In genomic region chr1:112703706-112704105, GRCh38 we compare ENCODE assay signal across 9 cellular contexts. TPM values are rescaled to one million over a fixed set of nuclear protein-coding genes. Genes with fewer than 3 reads are reported as not detected.
DNase-seq lines count a peak whose midpoint lies in the region; ATAC-seq, FAIRE-seq and TF ChIP-seq lines count a peak whose summit lies in the region.
"Had no signal": no experiment of that assay in that cellular context is flagged by ENCODE, and none has a peak within 500 bp of the region (broad histone marks: within the 10 kb centered on the region; RNA-seq: fewer than 3 reads in every experiment).

No MANE protein-coding gene starts in this region.

- H3K27ac Mint-ChIP-seq in endodermal cell: no peak overlapping the region
- H3K27ac Mint-ChIP-seq in osteocyte (ENCODE audit: unreplicated experiment): peak overlapping the region; percentile 95
- no peak overlapping the region for H3K27ac Mint-ChIP-seq in stimulated activated naive CD8-positive, alpha-beta T cell treated with anti-CD3 and anti-CD28 coated beads, Interleukin-15, amount 100 ng/mL, for 72 hours

- WGBS in A549 (ENCODE audit: missing lambda C conversion rate): 83% methylated on average over 8 of the region's 8 CpGs
- 85 to 92% methylated on average over 6 to 8 of the region's 8 CpGs for WGBS in endodermal cell (ENCODE audit: insufficient coverage in 1 of 2, insufficient read length in 1 of 2), 2 experiments

- CTCF ChIA-PET in A549 (lab: Yijun Ruan, JAX): interaction anchor here (1.0 to 2.9 kb wide), 5 partner anchors 12 to 334 kb away, joined by 3 to 18 read pairs (median 4); partner anchors contain the start of genes MOV10 and PPM1J
- CTCF ChIA-PET in HCT116 (lab: Charles Lee): interaction anchor here (1.4 to 1.8 kb wide), 3 partner anchors 12 to 405 kb away, joined by 3 to 13 read pairs (median 5); partner anchors contain the start of genes LRIG2 and PPM1J

- TF ChIP-seq POLR2A in A549 (IDR thresholded peaks at IDR 0.05; ENCODE audit: low read length) (no peak), HCT116 (IDR thresholded peaks at IDR 0.05; ENCODE audit: borderline replicate concordance, extremely low read depth, insufficient read depth, insufficient read length) (no peak)

- DNase-seq in A549 (ENCODE audit: low read depth in 1 of 2, low spot score in 1 of 2): no peak
- no peak for DNase-seq in HCT116 (ENCODE audit: low read depth, low spot score)
- DNase-seq in endodermal cell: no peak
- DNase-seq in osteocyte (ENCODE audit: extremely low spot score, unreplicated experiment): no peak
- DNase-seq in stimulated activated naive CD8-positive, alpha-beta T cell treated with anti-CD3 and anti-CD28 coated beads, Interleukin-15, amount 100 ng/mL, for 72 hours: no peak
- DNase-seq in anterior cingulate cortex (lab: John Stamatoyannopoulos, UW): no peak
- DNase-seq in MV-4-11 (lab: John Stamatoyannopoulos, UW): no peak
- DNase-seq: activated effector memory CD4-positive, alpha-beta T cell treated with anti-CD3 and anti-CD28 coated beads, Interleukin-2, amount 50 U/mL, for 16 hours had no signal

- no peak for TF ChIP-seq CTCF in A549 (IDR thresholded peaks at IDR 0.05)
- TF ChIP-seq CTCF in HCT116 (IDR thresholded peaks at IDR 0.05 in 2 of 3, conservative IDR thresholded peaks at IDR 0.05 in 1 of 3; ENCODE audit: borderline replicate concordance in 1 of 3, insufficient read depth in 1 of 3, low read depth in 2 of 3, low read length in 2 of 3): no peak
- TF ChIP-seq CTCF in endodermal cell (conservative IDR thresholded peaks at IDR 0.05): no peak
- no peak for TF ChIP-seq CTCF in osteocyte (IDR thresholded peaks at IDR 0.05)

- TF ChIP-seq EP300 in A549 (IDR thresholded peaks at IDR 0.05): no peak

- H3K9me2 ChIP-seq in HCT116 (ENCODE audit: insufficient read depth): no peaks in the 10 kb centered on the region

- H3K36me3 Mint-ChIP-seq in endodermal cell (ENCODE audit: low read depth) (peaks cover 44% of the 10 kb centered on the region), osteocyte (ENCODE audit: unreplicated experiment) (peaks cover 20% of the 10 kb centered on the region)

- no TSS peak for BruUV-seq in HCT116 (replicated peaks; lab: Mats Ljungman, UMichigan)

- no peaks in the 10 kb centered on the region for H4K20me1 ChIP-seq in HCT116 (ENCODE audit: insufficient read depth)

- FAIRE-seq in A549 (lab: Jason Lieb, UNC): no peak

- no peak overlapping the region for H3K9ac ChIP-seq in HCT116 (ENCODE audit: low read length)
- H3K9ac ChIP-seq in endodermal cell (ENCODE audit: extremely low read depth, low read length, poor library complexity, severe bottlenecking): no peak overlapping the region

- H3K4me2 ChIP-seq in A549 (peak overlapping the region; percentile 94), HCT116 (ENCODE audit: low read length) (peak overlapping the region; percentile 93; the same call in 1 of the 2 replicates)

- H3K27me3 ChIP-seq in HCT116 (ENCODE audit: insufficient read depth, low read length): no peaks in the 10 kb centered on the region
- H3K27me3 ChIP-seq in endodermal cell (ENCODE audit: control insufficient read depth, insufficient read depth, low read length, poor library complexity, severe bottlenecking): no peaks in the 10 kb centered on the region

- H3K27ac ChIP-seq in A549 (peak overlapping the region; percentile 98 to 100; a peak in 4 of 6 replicates), HCT116 (ENCODE audit: low read depth, low read length) (no peak overlapping the region; the same call in 1 of the 2 replicates), endodermal cell (ENCODE audit: low read depth, low read length) (no peak overlapping the region)

- H3K4me3 ChIP-seq in A549 (no peak overlapping the region), HCT116 (replicated peaks in 1 of 2; ENCODE audit: low read depth in 1 of 2, low read length in 2 of 2) (no peak overlapping the region), endodermal cell (ENCODE audit: low read length) (peak overlapping the region; percentile 84)

- H3K27me3 Mint-ChIP-seq in endodermal cell (ENCODE audit: insufficient read depth) (peaks cover 33% of the 10 kb centered on the region), osteocyte (ENCODE audit: unreplicated experiment) (no peaks in the 10 kb centered on the region)
- H3K27me3 Mint-ChIP-seq in stimulated activated naive CD8-positive, alpha-beta T cell treated with anti-CD3 and anti-CD28 coated beads, Interleukin-15, amount 100 ng/mL, for 72 hours: peaks cover 15% of the 10 kb centered on the region

- intact Hi-C loops in HCT116 (cut with micrococcal nuclease): loop anchor here (2.0 to 10.0 kb wide), 3 partner anchors 29 to 179 kb away; partner anchors contain the start of gene MOV10

- TF ChIP-seq RAD21 in A549 (conservative IDR thresholded peaks at IDR 0.05 in 1 of 2, IDR thresholded peaks at IDR 0.05 in 1 of 2) (no peak), HCT116 (IDR thresholded peaks at IDR 0.05; ENCODE audit: low read depth) (no peak)

- H3K4me3 Mint-ChIP-seq in endodermal cell (peak overlapping the region; percentile 78), osteocyte (ENCODE audit: unreplicated experiment) (no peak overlapping the region)
- peak overlapping the region in 1 of 2 donors; percentile 88 for H3K4me3 Mint-ChIP-seq in stimulated activated naive CD8-positive, alpha-beta T cell treated with anti-CD3 and anti-CD28 coated beads, Interleukin-15, amount 100 ng/mL, for 72 hours

- RAD21 ChIA-PET in HCT116 (lab: Charles Lee; ENCODE audit: low non-redundant PET in 1 of 2, low total read pairs in 2 of 2, uncharacterized antibody in 2 of 2, unreplicated experiment in 2 of 2): interaction anchor here in 1 of 2 experiments (0.6 kb wide), 1 partner anchor 27 kb away, joined by 3 read pairs; no protein-coding TSS in a partner anchor

- peaks cover 39% of the 10 kb centered on the region for H3K79me2 ChIP-seq in HCT116 (ENCODE audit: insufficient read depth, low read length)

- POLR2A ChIA-PET in A549 (lab: Yijun Ruan, JAX) (interaction anchor here (1.7 kb wide), 1 partner anchor 310 kb away, joined by 9 read pairs; no protein-coding TSS in a partner anchor), HCT116 (lab: Charles Lee) (interaction anchor here (1.1 to 2.6 kb wide), 2 partner anchors 29 to 312 kb away, joined by 3 to 9 read pairs; partner anchors contain the start of gene MOV10)

- ATAC-seq in A549 (no peak), HCT116 (no peak), GM21526 (IDR thresholded peaks at IDR 0.05; ENCODE audit: low FRiP score, unreplicated experiment) (no peak)
- ATAC-seq in stimulated activated naive CD8-positive, alpha-beta T cell treated with anti-CD3 and anti-CD28 coated beads, Interleukin-15, amount 100 ng/mL, for 72 hours: no peak

- H3K9me3 Mint-ChIP-seq in endodermal cell (no peaks in the 10 kb centered on the region), osteocyte (ENCODE audit: unreplicated experiment) (no peaks in the 10 kb centered on the region)
- H3K9me3 Mint-ChIP-seq in stimulated activated naive CD8-positive, alpha-beta T cell treated with anti-CD3 and anti-CD28 coated beads, Interleukin-15, amount 100 ng/mL, for 72 hours: no peaks in the 10 kb centered on the region

- H3K9me3 ChIP-seq in A549: no peaks in the 10 kb centered on the region
- H3K9me3 ChIP-seq in HCT116 (ENCODE audit: control insufficient read depth in 1 of 2, insufficient read depth in 1 of 2, low read depth in 1 of 2, low read length in 2 of 2): no peaks in the 10 kb centered on the region
- H3K9me3 ChIP-seq in endodermal cell (ENCODE audit: control insufficient read depth, low read length): no peaks in the 10 kb centered on the region

- no peak overlapping the region for H2AFZ ChIP-seq in HCT116 (ENCODE audit: low read depth, low read length, poor library complexity, severe bottlenecking)

- H3K4me1 Mint-ChIP-seq in endodermal cell: peaks cover 69% of the 10 kb centered on the region
- H3K4me1 Mint-ChIP-seq in osteocyte (ENCODE audit: unreplicated experiment): peaks cover 79% of the 10 kb centered on the region
- peaks cover 84% of the 10 kb centered on the region for H3K4me1 Mint-ChIP-seq in stimulated activated naive CD8-positive, alpha-beta T cell treated with anti-CD3 and anti-CD28 coated beads, Interleukin-15, amount 100 ng/mL, for 72 hours

- H3K4me1 ChIP-seq in A549 (peaks cover 68% of the 10 kb centered on the region), HCT116 (ENCODE audit: control insufficient read depth in 1 of 2, insufficient read depth in 2 of 2, low read length in 2 of 2) (peaks cover 54 to 78% of the 10 kb centered on the region in 2 experiments), endodermal cell (ENCODE audit: control insufficient read depth, insufficient read depth, low read length) (peaks cover 40% of the 10 kb centered on the region)

- H3K36me3 ChIP-seq in HCT116 (ENCODE audit: control insufficient read depth in 1 of 2, insufficient read depth in 2 of 2, low read length in 2 of 2) (peaks cover 2 to 23% of the 10 kb centered on the region in 2 experiments; a peak in 1 of 4 replicates), endodermal cell (ENCODE audit: control insufficient read depth, insufficient read depth, low read length) (peaks cover 52% of the 10 kb centered on the region)

RNA-seq across cellular contexts. Expression of gene RHOC, which starts 3.2 kb away (rescaled TPM):
- polyA plus RNA-seq in A549 (2011; rRNA removed) (255 and 321 TPM in 2 replicates), A549 (2017; fragmentation: RNase III; extraction: RNeasy Plus Mini Kit Qiagen cat#74134 plus additional on column Dnase treatment) (278 to 298 TPM (median 296 TPM) in 3 replicates)
- polyA plus RNA-seq in A549 (2012; cell fraction: cytosol; rRNA removed): 480 and 593 TPM in 2 replicates
- polyA plus RNA-seq in A549 (2012; cell fraction: nucleus; rRNA removed): 262 and 310 TPM in 2 replicates
- 246 and 323 TPM in 2 replicates for polyA minus RNA-seq in A549 (2011; rRNA and poly(A)+ RNA removed)
- total RNA-seq in HCT116 (2021; ENCODE audit: unreplicated experiment) (154 TPM), endodermal cell (100 to 1,000 TPM; 168 to 171 TPM), osteocyte (285 and 296 TPM in 2 replicates)
- 306 and 377 TPM in 2 replicates for polyA plus RNA-seq in HCT116 (2012)
- polyA plus RNA-seq in endodermal cell (2013, experiment 1 of 2): 115 TPM
- 123 TPM for polyA plus RNA-seq in endodermal cell (2013, experiment 2 of 2)

RNA-seq across cellular contexts. Expression of gene PPM1J, which starts 11.4 kb away (rescaled TPM):
- 0.62 and 0.66 TPM in 2 replicates for polyA plus RNA-seq in A549 (2011; rRNA removed)
- 0.79 and 1.0 TPM in 2 replicates for polyA plus RNA-seq in A549 (2012; cell fraction: cytosol; rRNA removed)
- 1.5 TPM in 2 replicates for polyA plus RNA-seq in A549 (2012; cell fraction: nucleus; rRNA removed)
- polyA plus RNA-seq in A549 (2017; fragmentation: RNase III; extraction: RNeasy Plus Mini Kit Qiagen cat#74134 plus additional on column Dnase treatment): 0.32 to 0.51 TPM (median 0.33 TPM) in 3 replicates
- 0.21 and 0.58 TPM in 2 replicates for polyA minus RNA-seq in A549 (2011; rRNA and poly(A)+ RNA removed)
- 7.5 TPM for total RNA-seq in HCT116 (2021; ENCODE audit: unreplicated experiment)
- 8.6 and 9.0 TPM in 2 replicates for polyA plus RNA-seq in HCT116 (2012)
- 1 to 10 TPM; 3.1 to 5.7 TPM for total RNA-seq in endodermal cell
- polyA plus RNA-seq in endodermal cell (2013, experiment 1 of 2): 3.6 TPM
- 1.7 TPM for polyA plus RNA-seq in endodermal cell (2013, experiment 2 of 2)
- total RNA-seq in osteocyte: 0.67 and 1.1 TPM in 2 replicates

RNA-seq across cellular contexts. Expression of gene MOV10, which starts 29.2 kb away (rescaled TPM):
- 27.3 and 28.3 TPM in 2 replicates for polyA plus RNA-seq in A549 (2011; rRNA removed)
- polyA plus RNA-seq in A549 (2012; cell fraction: cytosol; rRNA removed): 40.0 and 41.3 TPM in 2 replicates
- 198 and 206 TPM in 2 replicates for polyA plus RNA-seq in A549 (2012; cell fraction: nucleus; rRNA removed)
- polyA plus RNA-seq in A549 (2017; fragmentation: RNase III; extraction: RNeasy Plus Mini Kit Qiagen cat#74134 plus additional on column Dnase treatment): 34.5 to 37.4 TPM (median 37.3 TPM) in 3 replicates
- 52.7 and 57.7 TPM in 2 replicates for polyA minus RNA-seq in A549 (2011; rRNA and poly(A)+ RNA removed)
- 109 TPM for total RNA-seq in HCT116 (2021; ENCODE audit: unreplicated experiment)
- polyA plus RNA-seq in HCT116 (2012): 111 and 121 TPM in 2 replicates
- 100 to 1,000 TPM; 113 to 124 TPM for total RNA-seq in endodermal cell
- polyA plus RNA-seq in endodermal cell (2013, experiment 1 of 2): 47.9 TPM
- polyA plus RNA-seq in endodermal cell (2013, experiment 2 of 2): 41.0 TPM
- 85.1 and 87.4 TPM in 2 replicates for total RNA-seq in osteocyte

Comparison
In these comparisons a context has a peak if more than half of its experiments do, and no peak if none do; other contexts are left out.
1. H3K27ac ChIP-seq: peak in A549 (2 of 2); none in HCT116 (single experiment) and endodermal cell (single experiment).